ENCODE assay signal across 24 cellular contexts in genomic region chr20:24789877-24790276, GRCh38.
"Had no signal": no experiment of that assay in that cellular context is flagged by ENCODE, and none has a peak within 500 bp of the region (broad histone marks: within the 10 kb centered on the region; RNA-seq: fewer than 3 reads in every experiment).

No MANE protein-coding gene starts in this region.

- H3K27ac ChIP-seq: esophagus muscularis mucosa, foreskin keratinocyte, heart left ventricle, left lung, neural progenitor cell, right atrium auricular region, suprapubic skin, tibial nerve, VCaP had no signal

- H3K27me3 ChIP-seq: foreskin keratinocyte, neural progenitor cell, right atrium auricular region, tibial nerve had no signal

- H3K36me3 ChIP-seq: esophagus muscularis mucosa, heart left ventricle, left lung, neural progenitor cell, right atrium auricular region, suprapubic skin, tibial nerve had no signal

- ATAC-seq: activated T-cell treated with anti-CD3 and anti-CD28 coated beads, Interleukin-2, amount 50 U/mL, for 4 hours; activated T-helper 17 cell treated with anti-CD3 and anti-CD28 coated beads, Interleukin-2, amount 50 U/mL, for 72 hours; foreskin keratinocyte; heart left ventricle; left lung; natural killer cell had no signal

- DNase-seq: activated CD4-positive, alpha-beta memory T cell treated with anti-CD3 and anti-CD28 coated beads for 36 hours; activated CD4-positive, alpha-beta T cell treated with anti-CD3 and anti-CD28 coated beads for 48 hours; activated gamma-delta T cell treated with Interleukin-2 at 50 U/mL for 16 hours; activated naive CD4-positive, alpha-beta T cell treated with anti-CD3 and anti-CD28 coated beads, Interleukin-2, amount 50 U/mL, for 16 hours; activated T-cell treated with anti-CD3 and anti-CD28 coated beads, Interleukin-2, amount 50 U/mL, for 4 hours; amniotic stem cell; caudate nucleus; foreskin keratinocyte; heart left ventricle; left lung; mesendoderm; natural killer cell; stimulated activated CD4-positive, alpha-beta T cell treated with anti-CD3 and anti-CD28 coated beads, Interleukin-15, amount 100 ng/mL, for 24 hours; stimulated activated CD4-positive, alpha-beta T cell treated with anti-CD3 and anti-CD28 coated beads, Interleukin-2, amount 100 ng/mL, for 24 hours; stimulated activated naive CD4-positive, alpha-beta T cell had no signal

- H3K4me3 Mint-ChIP-seq: activated CD4-positive, alpha-beta memory T cell treated with anti-CD3 and anti-CD28 coated beads for 36 hours; activated T-cell treated with anti-CD3 and anti-CD28 coated beads, Interleukin-2, amount 50 U/mL, for 4 hours; activated T-helper 17 cell treated with anti-CD3 and anti-CD28 coated beads, Interleukin-2, amount 50 U/mL, for 72 hours; natural killer cell; neural progenitor cell had no signal

- H3K9me3 Mint-ChIP-seq: activated CD4-positive, alpha-beta memory T cell treated with anti-CD3 and anti-CD28 coated beads for 36 hours; activated T-cell treated with anti-CD3 and anti-CD28 coated beads, Interleukin-2, amount 50 U/mL, for 4 hours; activated T-helper 17 cell treated with anti-CD3 and anti-CD28 coated beads, Interleukin-2, amount 50 U/mL, for 72 hours; natural killer cell had no signal

- H3K4me1 ChIP-seq: esophagus muscularis mucosa, foreskin keratinocyte, heart left ventricle, neural progenitor cell, right atrium auricular region, suprapubic skin, tibial nerve had no signal

- H3K9me3 ChIP-seq: esophagus muscularis mucosa, heart left ventricle, left lung, right atrium auricular region, suprapubic skin, tibial nerve had no signal

- H3K27me3 Mint-ChIP-seq: activated T-helper 17 cell treated with anti-CD3 and anti-CD28 coated beads, Interleukin-2, amount 50 U/mL, for 72 hours had no signal

- H3K4me3 ChIP-seq: esophagus muscularis mucosa, heart left ventricle, left lung, lung, neural progenitor cell, right atrium auricular region, smooth muscle cell, suprapubic skin, tibial nerve had no signal

- H3K27ac Mint-ChIP-seq: activated CD4-positive, alpha-beta memory T cell treated with anti-CD3 and anti-CD28 coated beads for 36 hours; activated T-helper 17 cell treated with anti-CD3 and anti-CD28 coated beads, Interleukin-2, amount 50 U/mL, for 72 hours; natural killer cell; neural progenitor cell had no signal

- H3K36me3 Mint-ChIP-seq: activated CD4-positive, alpha-beta memory T cell treated with anti-CD3 and anti-CD28 coated beads for 36 hours; natural killer cell; neural progenitor cell had no signal

- H3K4me1 Mint-ChIP-seq: activated T-helper 17 cell treated with anti-CD3 and anti-CD28 coated beads, Interleukin-2, amount 50 U/mL, for 72 hours had no signal
